Comparison of ENCODE assay signal across 22 cellular contexts in genomic region chr1:76547916-76548315, GRCh38.
DNase-seq lines count a peak whose midpoint lies in the region; ATAC-seq and TF ChIP-seq lines count a peak whose summit lies in the region.
"Had no signal": no experiment of that assay in that cellular context is flagged by ENCODE, and none has a peak within 500 bp of the region (broad histone marks: within the 10 kb centered on the region; RNA-seq: fewer than 3 reads in every experiment).

No MANE protein-coding gene starts in this region.

- ATAC-seq in omental fat pad (ENCODE audit: low FRiP score) (no peak), HG02798 (IDR thresholded peaks at IDR 0.05; ENCODE audit: poor library complexity, unreplicated experiment) (no peak)
- ATAC-seq: gastroesophageal sphincter; naive thymus-derived CD8-positive, alpha-beta T cell had no signal

- no peaks in the 10 kb centered on the region for H3K4me1 ChIP-seq in colonic mucosa
- H3K4me1 ChIP-seq: gastroesophageal sphincter, uterus had no signal

- H3K9me3 ChIP-seq in colonic mucosa: no peaks in the 10 kb centered on the region
- H3K9me3 ChIP-seq: gastroesophageal sphincter, uterus had no signal

- H3K9ac ChIP-seq in colonic mucosa (ENCODE audit: low read depth in 2 of 2, low read length in 2 of 2): no peak overlapping the region

- no peaks in the 10 kb centered on the region for H3K27me3 ChIP-seq in colonic mucosa
- H3K27me3 ChIP-seq: gastroesophageal sphincter, uterus had no signal

- no peak overlapping the region for H3K4me3 ChIP-seq in LNCaP clone FGC (ENCODE audit: low read depth, low read length)
- no peak overlapping the region for H3K4me3 ChIP-seq in colonic mucosa
- H3K4me3 ChIP-seq: gastroesophageal sphincter, uterus had no signal

- H3K36me3 ChIP-seq in colonic mucosa: no peaks in the 10 kb centered on the region
- H3K36me3 ChIP-seq: gastroesophageal sphincter, uterus had no signal

- TF ChIP-seq CTCF in LNCaP clone FGC (IDR thresholded peaks at IDR 0.05; ENCODE audit: control insufficient read depth, extremely low read depth, insufficient read depth) (0 out of 2 replicates have a peak, but pooled peaks have one; percentile 13), colonic mucosa (IDR thresholded peaks at IDR 0.05) (no peak), omental fat pad (IDR thresholded peaks at IDR 0.05) (no peak)

- intact Hi-C loops in colonic mucosa (cut with DNase I): loop anchor here (10.0 kb wide), 1 partner anchor 57 kb away; no protein-coding TSS in a partner anchor

- DNase-seq in DMS153 (lab: John Stamatoyannopoulos, UW): peak; percentile 30
- no peak for DNase-seq in LNCaP clone FGC (ENCODE audit: low read depth)
- DNase-seq in colonic mucosa: peak; percentile 58
- DNase-seq in left kidney (ENCODE audit: low read depth, low spot score): peak; percentile 51
- no peak for DNase-seq in hippocampal formation (lab: John Stamatoyannopoulos, UW)
- DNase-seq in omental fat pad (ENCODE audit: low spot score): no peak
- DNase-seq in CD1c-positive myeloid dendritic cell (ENCODE audit: extremely low spot score): no peak
- DNase-seq: activated CD4-positive, CD25-positive, alpha-beta regulatory T cell; activated naive CD8-positive, alpha-beta T cell treated with anti-CD3 and anti-CD28 coated beads, Interleukin-2, amount 10 ng/mL, durations not matched to agents 7 days and 5 days; CD8-positive, alpha-beta memory T cell; immature natural killer cell; Karpas-422; mammary epithelial cell; naive thymus-derived CD8-positive, alpha-beta T cell; NCI-H2227 treated with DMSO at 0.1 percent for 48 hours; SHP77; stimulated activated CD4-positive, alpha-beta T cell treated with anti-CD3 and anti-CD28 coated beads, Interleukin-4, amount 100 ng/mL, for 4 hours; T-helper 2 cell; uterus had no signal

- peak overlapping the region; percentile 11 for H3K27ac ChIP-seq in colonic mucosa
- H3K27ac ChIP-seq: epithelial cell of prostate, gastroesophageal sphincter, uterus had no signal

Comparison
In these comparisons a context has a peak if more than half of its experiments do, and no peak if none do; other contexts are left out.
1. DNase-seq: peak in DMS153 (single experiment), colonic mucosa (single experiment) and left kidney (single experiment); none in LNCaP clone FGC (single experiment), hippocampal formation (0 of 2), omental fat pad (single experiment) and CD1c-positive myeloid dendritic cell (single experiment).